ENCODE assay signal across 1 cellular context in genomic region chr19:36850646-36851442, GRCh38.
TF ChIP-seq lines count a peak whose summit lies in the region.

ZNF345 (plus strand) TSS chr19:36850876; CDS start chr19:36876831, 25,955 bp downstream.

TF ChIP-seq in HEK293, 187 proteins besides CTCF, POLR2A, EP300 and RAD21 (continued from another document and continues in another):
- TF ChIP-seq ZBTB44 (tag by site-specific recombination; IDR thresholded peaks at IDR 0.05): no peak
- peak; percentile 87 for TF ChIP-seq SP3 (tag by site-specific recombination; IDR thresholded peaks at IDR 0.05)
- TF ChIP-seq, protein P1, sequence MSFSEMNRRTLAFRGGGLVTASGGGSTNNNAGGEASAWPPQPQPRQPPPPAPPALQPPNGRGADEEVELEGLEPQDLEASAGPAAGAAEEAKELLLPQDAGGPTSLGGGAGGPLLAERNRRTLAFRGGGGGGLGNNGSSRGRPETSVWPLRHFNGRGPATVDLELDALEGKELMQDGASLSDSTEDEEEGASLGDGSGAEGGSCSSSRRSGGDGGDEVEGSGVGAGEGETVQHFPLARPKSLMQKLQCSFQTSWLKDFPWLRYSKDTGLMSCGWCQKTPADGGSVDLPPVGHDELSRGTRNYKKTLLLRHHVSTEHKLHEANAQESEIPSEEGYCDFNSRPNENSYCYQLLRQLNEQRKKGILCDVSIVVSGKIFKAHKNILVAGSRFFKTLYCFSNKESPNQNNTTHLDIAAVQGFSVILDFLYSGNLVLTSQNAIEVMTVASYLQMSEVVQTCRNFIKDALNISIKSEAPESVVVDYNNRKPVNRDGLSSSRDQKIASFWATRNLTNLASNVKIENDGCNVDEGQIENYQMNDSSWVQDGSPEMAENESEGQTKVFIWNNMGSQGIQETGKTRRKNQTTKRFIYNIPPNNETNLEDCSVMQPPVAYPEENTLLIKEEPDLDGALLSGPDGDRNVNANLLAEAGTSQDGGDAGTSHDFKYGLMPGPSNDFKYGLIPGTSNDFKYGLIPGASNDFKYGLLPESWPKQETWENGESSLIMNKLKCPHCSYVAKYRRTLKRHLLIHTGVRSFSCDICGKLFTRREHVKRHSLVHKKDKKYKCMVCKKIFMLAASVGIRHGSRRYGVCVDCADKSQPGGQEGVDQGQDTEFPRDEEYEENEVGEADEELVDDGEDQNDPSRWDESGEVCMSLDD (tag by site-specific recombination; IDR thresholded peaks at IDR 0.05): peak; percentile 95
- TF ChIP-seq, protein P2, sequence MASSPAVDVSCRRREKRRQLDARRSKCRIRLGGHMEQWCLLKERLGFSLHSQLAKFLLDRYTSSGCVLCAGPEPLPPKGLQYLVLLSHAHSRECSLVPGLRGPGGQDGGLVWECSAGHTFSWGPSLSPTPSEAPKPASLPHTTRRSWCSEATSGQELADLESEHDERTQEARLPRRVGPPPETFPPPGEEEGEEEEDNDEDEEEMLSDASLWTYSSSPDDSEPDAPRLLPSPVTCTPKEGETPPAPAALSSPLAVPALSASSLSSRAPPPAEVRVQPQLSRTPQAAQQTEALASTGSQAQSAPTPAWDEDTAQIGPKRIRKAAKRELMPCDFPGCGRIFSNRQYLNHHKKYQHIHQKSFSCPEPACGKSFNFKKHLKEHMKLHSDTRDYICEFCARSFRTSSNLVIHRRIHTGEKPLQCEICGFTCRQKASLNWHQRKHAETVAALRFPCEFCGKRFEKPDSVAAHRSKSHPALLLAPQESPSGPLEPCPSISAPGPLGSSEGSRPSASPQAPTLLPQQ (tag by site-specific recombination; IDR thresholded peaks at IDR 0.05): peak; percentile 83
- TF ChIP-seq ZNF704 (tag by site-specific recombination; IDR thresholded peaks at IDR 0.05): no peak; the same call in 1 of the 2 replicates
- TF ChIP-seq MYNN (tag by site-specific recombination; IDR thresholded peaks at IDR 0.05; ENCODE audit: borderline replicate concordance): no peak
- TF ChIP-seq ZNF521 (tag by site-specific recombination; IDR thresholded peaks at IDR 0.05): no peak
- no peak for TF ChIP-seq BCL11B (tag by site-specific recombination; IDR thresholded peaks at IDR 0.05; ENCODE audit: low read depth)
- TF ChIP-seq ZNF311 (tag by site-specific recombination; IDR thresholded peaks at IDR 0.05; ENCODE audit: borderline replicate concordance): no peak
- no peak for TF ChIP-seq GLI4 (tag by site-specific recombination; IDR thresholded peaks at IDR 0.05)
- TF ChIP-seq ZNF658 (tag by site-specific recombination; IDR thresholded peaks at IDR 0.05): no peak
- peak; percentile 85 for TF ChIP-seq ZBTB21 (tag by site-specific recombination; IDR thresholded peaks at IDR 0.05)
- TF ChIP-seq, protein P3, sequence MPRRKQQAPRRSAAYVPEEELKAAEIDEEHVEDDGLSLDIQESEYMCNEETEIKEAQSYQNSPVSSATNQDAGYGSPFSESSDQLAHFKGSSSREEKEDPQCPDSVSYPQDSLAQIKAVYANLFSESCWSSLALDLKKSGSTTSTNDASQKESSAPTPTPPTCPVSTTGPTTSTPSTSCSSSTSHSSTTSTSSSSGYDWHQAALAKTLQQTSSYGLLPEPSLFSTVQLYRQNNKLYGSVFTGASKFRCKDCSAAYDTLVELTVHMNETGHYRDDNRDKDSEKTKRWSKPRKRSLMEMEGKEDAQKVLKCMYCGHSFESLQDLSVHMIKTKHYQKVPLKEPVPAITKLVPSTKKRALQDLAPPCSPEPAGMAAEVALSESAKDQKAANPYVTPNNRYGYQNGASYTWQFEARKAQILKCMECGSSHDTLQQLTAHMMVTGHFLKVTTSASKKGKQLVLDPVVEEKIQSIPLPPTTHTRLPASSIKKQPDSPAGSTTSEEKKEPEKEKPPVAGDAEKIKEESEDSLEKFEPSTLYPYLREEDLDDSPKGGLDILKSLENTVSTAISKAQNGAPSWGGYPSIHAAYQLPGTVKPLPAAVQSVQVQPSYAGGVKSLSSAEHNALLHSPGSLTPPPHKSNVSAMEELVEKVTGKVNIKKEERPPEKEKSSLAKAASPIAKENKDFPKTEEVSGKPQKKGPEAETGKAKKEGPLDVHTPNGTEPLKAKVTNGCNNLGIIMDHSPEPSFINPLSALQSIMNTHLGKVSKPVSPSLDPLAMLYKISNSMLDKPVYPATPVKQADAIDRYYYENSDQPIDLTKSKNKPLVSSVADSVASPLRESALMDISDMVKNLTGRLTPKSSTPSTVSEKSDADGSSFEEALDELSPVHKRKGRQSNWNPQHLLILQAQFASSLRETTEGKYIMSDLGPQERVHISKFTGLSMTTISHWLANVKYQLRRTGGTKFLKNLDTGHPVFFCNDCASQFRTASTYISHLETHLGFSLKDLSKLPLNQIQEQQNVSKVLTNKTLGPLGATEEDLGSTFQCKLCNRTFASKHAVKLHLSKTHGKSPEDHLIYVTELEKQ (tag by site-specific recombination; IDR thresholded peaks at IDR 0.05; ENCODE audit: borderline replicate concordance): no peak; the same call in 1 of the 2 replicates
- TF ChIP-seq ZNF76 (tag by site-specific recombination; IDR thresholded peaks at IDR 0.05; ENCODE audit: borderline replicate concordance, low read depth): peak; percentile 96
- TF ChIP-seq, protein P4, sequence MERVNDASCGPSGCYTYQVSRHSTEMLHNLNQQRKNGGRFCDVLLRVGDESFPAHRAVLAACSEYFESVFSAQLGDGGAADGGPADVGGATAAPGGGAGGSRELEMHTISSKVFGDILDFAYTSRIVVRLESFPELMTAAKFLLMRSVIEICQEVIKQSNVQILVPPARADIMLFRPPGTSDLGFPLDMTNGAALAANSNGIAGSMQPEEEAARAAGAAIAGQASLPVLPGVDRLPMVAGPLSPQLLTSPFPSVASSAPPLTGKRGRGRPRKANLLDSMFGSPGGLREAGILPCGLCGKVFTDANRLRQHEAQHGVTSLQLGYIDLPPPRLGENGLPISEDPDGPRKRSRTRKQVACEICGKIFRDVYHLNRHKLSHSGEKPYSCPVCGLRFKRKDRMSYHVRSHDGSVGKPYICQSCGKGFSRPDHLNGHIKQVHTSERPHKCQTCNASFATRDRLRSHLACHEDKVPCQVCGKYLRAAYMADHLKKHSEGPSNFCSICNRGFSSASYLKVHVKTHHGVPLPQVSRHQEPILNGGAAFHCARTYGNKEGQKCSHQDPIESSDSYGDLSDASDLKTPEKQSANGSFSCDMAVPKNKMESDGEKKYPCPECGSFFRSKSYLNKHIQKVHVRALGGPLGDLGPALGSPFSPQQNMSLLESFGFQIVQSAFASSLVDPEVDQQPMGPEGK (tag by site-specific recombination; IDR thresholded peaks at IDR 0.05): peak; percentile 91
- peak; percentile 78; the same call in 1 of the 2 replicates for TF ChIP-seq ZNF239 (tag by site-specific recombination; IDR thresholded peaks at IDR 0.05)
- TF ChIP-seq ZNF792 (tag by site-specific recombination; IDR thresholded peaks at IDR 0.05): peak; percentile 91
- peak; percentile 71; the same call in 1 of the 2 replicates for TF ChIP-seq AEBP2 (tag by site-specific recombination; IDR thresholded peaks at IDR 0.05; ENCODE audit: borderline replicate concordance)
- TF ChIP-seq, protein P5, sequence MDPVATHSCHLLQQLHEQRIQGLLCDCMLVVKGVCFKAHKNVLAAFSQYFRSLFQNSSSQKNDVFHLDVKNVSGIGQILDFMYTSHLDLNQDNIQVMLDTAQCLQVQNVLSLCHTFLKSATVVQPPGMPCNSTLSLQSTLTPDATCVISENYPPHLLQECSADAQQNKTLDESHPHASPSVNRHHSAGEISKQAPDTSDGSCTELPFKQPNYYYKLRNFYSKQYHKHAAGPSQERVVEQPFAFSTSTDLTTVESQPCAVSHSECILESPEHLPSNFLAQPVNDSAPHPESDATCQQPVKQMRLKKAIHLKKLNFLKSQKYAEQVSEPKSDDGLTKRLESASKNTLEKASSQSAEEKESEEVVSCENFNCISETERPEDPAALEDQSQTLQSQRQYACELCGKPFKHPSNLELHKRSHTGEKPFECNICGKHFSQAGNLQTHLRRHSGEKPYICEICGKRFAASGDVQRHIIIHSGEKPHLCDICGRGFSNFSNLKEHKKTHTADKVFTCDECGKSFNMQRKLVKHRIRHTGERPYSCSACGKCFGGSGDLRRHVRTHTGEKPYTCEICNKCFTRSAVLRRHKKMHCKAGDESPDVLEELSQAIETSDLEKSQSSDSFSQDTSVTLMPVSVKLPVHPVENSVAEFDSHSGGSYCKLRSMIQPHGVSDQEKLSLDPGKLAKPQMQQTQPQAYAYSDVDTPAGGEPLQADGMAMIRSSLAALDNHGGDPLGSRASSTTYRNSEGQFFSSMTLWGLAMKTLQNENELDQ (tag by site-specific recombination; IDR thresholded peaks at IDR 0.05; ENCODE audit: low read depth): no peak; the same call in 1 of the 2 replicates
- peak; percentile 96 for TF ChIP-seq KLF9 (tag by site-specific recombination; IDR thresholded peaks at IDR 0.05; ENCODE audit: low read depth)
- TF ChIP-seq ZNF548 (tag by site-specific recombination; IDR thresholded peaks at IDR 0.05): peak; percentile 62; the same call in 1 of the 2 replicates
- TF ChIP-seq ZNF610 (tag by site-specific recombination; IDR thresholded peaks at IDR 0.05; ENCODE audit: borderline replicate concordance): no peak; the same call in 1 of the 2 replicates
- TF ChIP-seq ZNF169 (tag by site-specific recombination; IDR thresholded peaks at IDR 0.05): peak; percentile 74; the same call in 1 of the 2 replicates
- TF ChIP-seq ZNF48 (tag by site-specific recombination; IDR thresholded peaks at IDR 0.05): no peak
- TF ChIP-seq ZNF837 (tag by site-specific recombination; IDR thresholded peaks at IDR 0.05): no peak; the same call in 1 of the 2 replicates
- TF ChIP-seq ZEB2 (tag by site-specific recombination; IDR thresholded peaks at IDR 0.05): no peak
- TF ChIP-seq ZNF121 (tag by site-specific recombination; IDR thresholded peaks at IDR 0.05): no peak
- TF ChIP-seq, protein P6, sequence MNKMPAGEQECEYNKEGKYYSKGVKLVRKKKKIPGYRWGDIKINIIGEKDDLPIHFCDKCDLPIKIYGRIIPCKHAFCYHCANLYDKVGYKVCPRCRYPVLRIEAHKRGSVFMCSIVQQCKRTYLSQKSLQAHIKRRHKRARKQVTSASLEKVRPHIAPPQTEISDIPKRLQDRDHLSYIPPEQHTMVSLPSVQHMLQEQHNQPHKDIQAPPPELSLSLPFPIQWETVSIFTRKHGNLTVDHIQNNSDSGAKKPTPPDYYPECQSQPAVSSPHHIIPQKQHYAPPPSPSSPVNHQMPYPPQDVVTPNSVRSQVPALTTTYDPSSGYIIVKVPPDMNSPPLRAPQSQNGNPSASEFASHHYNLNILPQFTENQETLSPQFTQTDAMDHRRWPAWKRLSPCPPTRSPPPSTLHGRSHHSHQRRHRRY (tag by site-specific recombination; IDR thresholded peaks at IDR 0.05): peak; percentile 90; the same call in 1 of the 2 replicates
- TF ChIP-seq, protein P7, sequence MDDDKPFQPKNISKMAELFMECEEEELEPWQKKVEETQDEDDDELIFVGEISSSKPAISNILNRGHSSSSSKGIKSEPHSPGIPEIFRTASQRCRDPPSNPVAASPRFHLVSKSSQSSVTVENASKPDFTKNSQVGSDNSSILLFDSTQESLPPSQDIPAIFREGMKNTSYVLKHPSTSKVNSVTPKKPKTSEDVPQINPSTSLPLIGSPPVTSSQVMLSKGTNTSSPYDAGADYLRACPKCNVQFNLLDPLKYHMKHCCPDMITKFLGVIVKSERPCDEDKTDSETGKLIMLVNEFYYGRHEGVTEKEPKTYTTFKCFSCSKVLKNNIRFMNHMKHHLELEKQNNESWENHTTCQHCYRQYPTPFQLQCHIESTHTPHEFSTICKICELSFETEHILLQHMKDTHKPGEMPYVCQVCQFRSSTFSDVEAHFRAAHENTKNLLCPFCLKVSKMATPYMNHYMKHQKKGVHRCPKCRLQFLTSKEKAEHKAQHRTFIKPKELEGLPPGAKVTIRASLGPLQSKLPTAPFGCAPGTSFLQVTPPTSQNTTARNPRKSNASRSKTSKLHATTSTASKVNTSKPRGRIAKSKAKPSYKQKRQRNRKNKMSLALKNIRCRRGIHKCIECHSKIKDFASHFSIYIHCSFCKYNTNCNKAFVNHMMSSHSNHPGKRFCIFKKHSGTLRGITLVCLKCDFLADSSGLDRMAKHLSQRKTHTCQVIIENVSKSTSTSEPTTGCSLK (tag by site-specific recombination; IDR thresholded peaks at IDR 0.05): peak; percentile 95; the same call in 1 of the 2 replicates
- peak; percentile 78; the same call in 1 of the 2 replicates for TF ChIP-seq ZNF133 (tag by site-specific recombination; IDR thresholded peaks at IDR 0.05)
- TF ChIP-seq ZNF580 (tag by site-specific recombination; IDR thresholded peaks at IDR 0.05): peak; percentile 94
- no peak for TF ChIP-seq ZNF16 (tag by site-specific recombination; IDR thresholded peaks at IDR 0.05; ENCODE audit: low read depth)
- peak; percentile 79; the same call in 1 of the 2 replicates for TF ChIP-seq ZNF701 (tag by site-specific recombination; IDR thresholded peaks at IDR 0.05)
- no peak; the same call in 1 of the 2 replicates for TF ChIP-seq ZNF585B (tag by site-specific recombination; IDR thresholded peaks at IDR 0.05)
- peak; percentile 87 for TF ChIP-seq KLF8 (tag by site-specific recombination; IDR thresholded peaks at IDR 0.05)
